34 cellular contexts compared by ENCODE assay signal in genomic region chr3:99323940-99324339, GRCh38.
"Had no signal": no experiment of that assay in that cellular context is flagged by ENCODE, and none has a peak within 500 bp of the region (broad histone marks: within the 10 kb centered on the region; RNA-seq: fewer than 3 reads in every experiment).

No MANE protein-coding gene starts in this region.

- H3K36me3 Mint-ChIP-seq: activated naive CD4-positive, alpha-beta T cell treated with anti-CD3 and anti-CD28 coated beads, Interleukin-2, amount 10 ng/mL, durations not matched to agents 7 days and 5 days; activated naive CD4-positive, alpha-beta T cell treated with anti-CD3 and anti-CD28 coated beads, Interleukin-2, amount 50 U/mL, for 24 hours; activated naive CD4-positive, alpha-beta T cell treated with anti-CD3 and anti-CD28 coated beads, Interleukin-2, amount 50 U/mL, for 72 hours; activated naive CD8-positive, alpha-beta T cell; activated naive CD8-positive, alpha-beta T cell treated with anti-CD3 and anti-CD28 coated beads for 36 hours; activated naive CD8-positive, alpha-beta T cell treated with anti-CD3 and anti-CD28 coated beads, Interleukin-2, amount 10 ng/mL, durations not matched to agents 7 days and 5 days; brain had no signal

- ATAC-seq: activated naive CD4-positive, alpha-beta T cell treated with anti-CD3 and anti-CD28 coated beads, Interleukin-2, amount 50 U/mL, for 72 hours; activated naive CD8-positive, alpha-beta T cell treated with anti-CD3 and anti-CD28 coated beads, Interleukin-2, amount 50 U/mL, for 24 hours; activated T-cell treated with anti-CD3 and anti-CD28 coated beads, Interleukin-2, amount 50 U/mL, for 4 hours; activated T-cell treated with anti-CD3 and anti-CD28 coated beads, Interleukin-2, amount 50 U/mL, for 72 hours; activated T-helper 17 cell treated with anti-CD3 and anti-CD28 coated beads, Interleukin-2, amount 50 U/mL, for 72 hours; body of pancreas had no signal

- H3K9me3 Mint-ChIP-seq: activated naive CD4-positive, alpha-beta T cell treated with anti-CD3 and anti-CD28 coated beads, Interleukin-2, amount 10 ng/mL, durations not matched to agents 7 days and 5 days; activated naive CD4-positive, alpha-beta T cell treated with anti-CD3 and anti-CD28 coated beads, Interleukin-2, amount 50 U/mL, for 24 hours; activated naive CD8-positive, alpha-beta T cell treated with anti-CD3 and anti-CD28 coated beads for 36 hours; activated naive CD8-positive, alpha-beta T cell treated with anti-CD3 and anti-CD28 coated beads, Interleukin-2, amount 10 ng/mL, durations not matched to agents 7 days and 5 days; activated naive CD8-positive, alpha-beta T cell treated with anti-CD3 and anti-CD28 coated beads, Interleukin-2, amount 50 U/mL, for 24 hours; activated T-cell treated with anti-CD3 and anti-CD28 coated beads, Interleukin-2, amount 50 U/mL, for 72 hours; activated T-helper 1 cell treated with anti-CD3 and anti-CD28 coated beads, Interleukin-12 subunit alpha, Interleukin-12 subunit beta, Interleukin-2, Interleukin-4 antibody, amounts not matched to agents 30 ng/mL and 10 ng/mL and 1 ng/mL, durations not matched to agents 14 hours and 24 hours and 36 hours; activated T-helper 17 cell treated with anti-CD3 and anti-CD28 coated beads, Interleukin-2, amount 50 U/mL, for 72 hours; activated T-helper 2 cell treated with anti-CD3 and anti-CD28 coated beads, Interferon-gamma antibody, Interleukin-2, Interleukin-4, amounts not matched to agents 10 μg/mL and 5 μg/mL and 100 μg/mL, durations not matched to agents 14 hours and 24 hours and 36 hours; central memory CD8-positive, alpha-beta T cell had no signal

- H3K27ac Mint-ChIP-seq: activated naive CD4-positive, alpha-beta T cell treated with anti-CD3 and anti-CD28 coated beads for 36 hours; activated naive CD4-positive, alpha-beta T cell treated with anti-CD3 and anti-CD28 coated beads, Interleukin-2, amount 10 ng/mL, durations not matched to agents 7 days and 5 days; activated naive CD4-positive, alpha-beta T cell treated with anti-CD3 and anti-CD28 coated beads, Interleukin-2, amount 50 U/mL, for 24 hours; activated naive CD4-positive, alpha-beta T cell treated with anti-CD3 and anti-CD28 coated beads, Interleukin-2, amount 50 U/mL, for 72 hours; activated naive CD8-positive, alpha-beta T cell; activated naive CD8-positive, alpha-beta T cell treated with anti-CD3 and anti-CD28 coated beads for 36 hours; activated naive CD8-positive, alpha-beta T cell treated with anti-CD3 and anti-CD28 coated beads, Interleukin-2, amount 10 ng/mL, durations not matched to agents 7 days and 5 days; activated naive CD8-positive, alpha-beta T cell treated with anti-CD3 and anti-CD28 coated beads, Interleukin-2, amount 50 U/mL, for 24 hours; activated T-cell treated with anti-CD3 and anti-CD28 coated beads, Interleukin-2, amount 50 U/mL, for 24 hours; activated T-cell treated with anti-CD3 and anti-CD28 coated beads, Interleukin-2, amount 50 U/mL, for 72 hours; activated T-helper 1 cell treated with anti-CD3 and anti-CD28 coated beads, Interleukin-12 subunit alpha, Interleukin-12 subunit beta, Interleukin-2, Interleukin-4 antibody, amounts not matched to agents 30 ng/mL and 10 ng/mL and 1 ng/mL, durations not matched to agents 14 hours and 24 hours and 36 hours; activated T-helper 17 cell treated with anti-CD3 and anti-CD28 coated beads, Interleukin-2, amount 50 U/mL, for 72 hours; activated T-helper 2 cell treated with anti-CD3 and anti-CD28 coated beads, Interferon-gamma antibody, Interleukin-2, Interleukin-4, amounts not matched to agents 10 μg/mL and 5 μg/mL and 100 μg/mL, durations not matched to agents 14 hours and 24 hours and 36 hours had no signal

- H3K4me1 Mint-ChIP-seq: activated naive CD4-positive, alpha-beta T cell treated with anti-CD3 and anti-CD28 coated beads, Interleukin-2, amount 10 ng/mL, durations not matched to agents 7 days and 5 days; activated naive CD4-positive, alpha-beta T cell treated with anti-CD3 and anti-CD28 coated beads, Interleukin-2, amount 50 U/mL, for 24 hours; activated naive CD8-positive, alpha-beta T cell treated with anti-CD3 and anti-CD28 coated beads for 36 hours; activated naive CD8-positive, alpha-beta T cell treated with anti-CD3 and anti-CD28 coated beads, Interleukin-2, amount 10 ng/mL, durations not matched to agents 7 days and 5 days; activated naive CD8-positive, alpha-beta T cell treated with anti-CD3 and anti-CD28 coated beads, Interleukin-2, amount 50 U/mL, for 24 hours; activated T-helper 17 cell treated with anti-CD3 and anti-CD28 coated beads, Interleukin-2, amount 50 U/mL, for 72 hours; central memory CD8-positive, alpha-beta T cell had no signal

- DNase-seq: activated effector memory CD4-positive, alpha-beta T cell treated with anti-CD3 and anti-CD28 coated beads, Interleukin-2, amount 50 U/mL, for 16 hours; activated effector memory CD4-positive, alpha-beta T cell treated with Interleukin-2 at 50 U/mL for 16 hours; activated gamma-delta T cell; activated gamma-delta T cell treated with Interleukin-2 at 50 U/mL for 16 hours; activated naive CD4-positive, alpha-beta T cell; activated naive CD4-positive, alpha-beta T cell treated with anti-CD3 and anti-CD28 coated beads for 36 hours; activated naive CD4-positive, alpha-beta T cell treated with anti-CD3 and anti-CD28 coated beads, Interleukin-2, amount 10 ng/mL, durations not matched to agents 7 days and 5 days; activated naive CD4-positive, alpha-beta T cell treated with anti-CD3 and anti-CD28 coated beads, Interleukin-2, amount 50 U/mL, for 16 hours; activated naive CD4-positive, alpha-beta T cell treated with Interleukin-2 at 50 U/mL for 16 hours; activated naive CD8-positive, alpha-beta T cell treated with anti-CD3 and anti-CD28 coated beads for 36 hours; activated naive CD8-positive, alpha-beta T cell treated with anti-CD3 and anti-CD28 coated beads, Interleukin-2, amount 10 ng/mL, durations not matched to agents 7 days and 5 days; activated naive CD8-positive, alpha-beta T cell treated with anti-CD3 and anti-CD28 coated beads, Interleukin-2, amount 50 U/mL, for 24 hours; activated T-cell treated with anti-CD3 and anti-CD28 coated beads, Interleukin-2, amount 50 U/mL, for 1 hour; activated T-cell treated with anti-CD3 and anti-CD28 coated beads, Interleukin-2, amount 50 U/mL, for 24 hours; activated T-cell treated with anti-CD3 and anti-CD28 coated beads, Interleukin-2, amount 50 U/mL, for 4 hours; activated T-cell treated with anti-CD3 and anti-CD28 coated beads, Interleukin-2, amount 50 U/mL, for 48 hours; activated T-cell treated with anti-CD3 and anti-CD28 coated beads, Interleukin-2, amount 50 U/mL, for 72 hours; adrenal gland; amniotic stem cell; amygdala; aorta; body of pancreas; brain microvascular endothelial cell; caudate nucleus; central memory CD4-positive, alpha-beta T cell; cerebellar nuclear complex had no signal

- H3K4me3 Mint-ChIP-seq: activated naive CD4-positive, alpha-beta T cell treated with anti-CD3 and anti-CD28 coated beads for 36 hours; activated naive CD4-positive, alpha-beta T cell treated with anti-CD3 and anti-CD28 coated beads, Interleukin-2, amount 10 ng/mL, durations not matched to agents 7 days and 5 days; activated naive CD4-positive, alpha-beta T cell treated with anti-CD3 and anti-CD28 coated beads, Interleukin-2, amount 50 U/mL, for 24 hours; activated naive CD8-positive, alpha-beta T cell; activated naive CD8-positive, alpha-beta T cell treated with anti-CD3 and anti-CD28 coated beads for 36 hours; activated naive CD8-positive, alpha-beta T cell treated with anti-CD3 and anti-CD28 coated beads, Interleukin-2, amount 10 ng/mL, durations not matched to agents 7 days and 5 days; activated naive CD8-positive, alpha-beta T cell treated with anti-CD3 and anti-CD28 coated beads, Interleukin-2, amount 50 U/mL, for 24 hours; activated T-cell treated with anti-CD3 and anti-CD28 coated beads, Interleukin-2, amount 50 U/mL, for 24 hours; activated T-cell treated with anti-CD3 and anti-CD28 coated beads, Interleukin-2, amount 50 U/mL, for 4 hours; activated T-cell treated with anti-CD3 and anti-CD28 coated beads, Interleukin-2, amount 50 U/mL, for 72 hours; activated T-helper 1 cell treated with anti-CD3 and anti-CD28 coated beads, Interleukin-12 subunit alpha, Interleukin-12 subunit beta, Interleukin-2, Interleukin-4 antibody, amounts not matched to agents 30 ng/mL and 10 ng/mL and 1 ng/mL, durations not matched to agents 14 hours and 24 hours and 36 hours; activated T-helper 17 cell treated with anti-CD3 and anti-CD28 coated beads, Interleukin-2, amount 50 U/mL, for 72 hours; brain; central memory CD8-positive, alpha-beta T cell had no signal

- H3K27me3 Mint-ChIP-seq: activated naive CD4-positive, alpha-beta T cell treated with anti-CD3 and anti-CD28 coated beads, Interleukin-2, amount 10 ng/mL, durations not matched to agents 7 days and 5 days; activated naive CD4-positive, alpha-beta T cell treated with anti-CD3 and anti-CD28 coated beads, Interleukin-2, amount 50 U/mL, for 24 hours; activated naive CD8-positive, alpha-beta T cell; activated naive CD8-positive, alpha-beta T cell treated with anti-CD3 and anti-CD28 coated beads for 36 hours; activated naive CD8-positive, alpha-beta T cell treated with anti-CD3 and anti-CD28 coated beads, Interleukin-2, amount 10 ng/mL, durations not matched to agents 7 days and 5 days; activated naive CD8-positive, alpha-beta T cell treated with anti-CD3 and anti-CD28 coated beads, Interleukin-2, amount 50 U/mL, for 24 hours; activated T-cell treated with anti-CD3 and anti-CD28 coated beads, Interleukin-2, amount 50 U/mL, for 24 hours; activated T-helper 17 cell treated with anti-CD3 and anti-CD28 coated beads, Interleukin-2, amount 50 U/mL, for 72 hours; brain; central memory CD8-positive, alpha-beta T cell had no signal
